Comparison of ENCODE assay signal across 1 cellular context in the genomic region with DNA sequence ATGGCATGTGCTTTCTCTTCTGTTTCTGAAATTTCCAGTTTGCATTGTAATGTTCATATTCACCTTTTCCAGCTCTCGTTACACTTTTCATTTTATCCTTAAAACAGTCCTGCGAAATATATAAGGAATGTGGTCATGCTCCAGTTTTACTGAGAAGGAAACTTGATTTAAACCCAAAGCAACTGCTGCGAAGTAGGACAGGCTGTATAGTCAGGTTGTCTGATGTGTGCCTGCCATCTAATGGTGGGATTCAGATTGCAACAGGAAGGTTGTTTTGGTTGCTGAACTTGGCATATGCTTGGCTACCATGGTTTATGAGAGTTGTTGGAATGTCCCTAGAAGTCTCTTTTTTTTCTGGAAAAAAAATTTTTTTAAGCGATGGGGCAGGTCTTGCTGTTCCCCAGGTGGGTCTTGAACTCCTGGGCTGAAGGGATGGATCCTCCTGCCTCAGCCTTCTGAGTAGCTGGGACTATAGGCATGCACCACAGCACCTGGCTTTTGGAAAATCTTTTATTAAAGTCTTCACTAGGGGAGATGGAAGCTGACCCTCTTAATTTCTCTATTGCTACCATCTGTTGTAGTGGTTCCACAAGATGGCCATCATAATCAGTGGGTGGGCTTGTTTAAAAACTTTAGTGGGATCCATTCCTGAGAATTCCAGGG.
TF ChIP-seq lines count a peak whose summit lies in the region.

No MANE protein-coding gene starts in this region.

TF ChIP-seq in IMR-90, 13 proteins besides CTCF, POLR2A, EP300 and RAD21:
- TF ChIP-seq, protein P1, sequence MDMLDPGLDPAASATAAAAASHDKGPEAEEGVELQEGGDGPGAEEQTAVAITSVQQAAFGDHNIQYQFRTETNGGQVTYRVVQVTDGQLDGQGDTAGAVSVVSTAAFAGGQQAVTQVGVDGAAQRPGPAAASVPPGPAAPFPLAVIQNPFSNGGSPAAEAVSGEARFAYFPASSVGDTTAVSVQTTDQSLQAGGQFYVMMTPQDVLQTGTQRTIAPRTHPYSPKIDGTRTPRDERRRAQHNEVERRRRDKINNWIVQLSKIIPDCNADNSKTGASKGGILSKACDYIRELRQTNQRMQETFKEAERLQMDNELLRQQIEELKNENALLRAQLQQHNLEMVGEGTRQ (IDR thresholded peaks at IDR 0.05; ENCODE audit: low read depth, low read length) = no peak
- TF ChIP-seq CEBPB (IDR thresholded peaks at IDR 0.05; ENCODE audit: low read depth, low read length) (peak; percentile 37; the same call in 1 of the 2 replicates), MAZ (IDR thresholded peaks at IDR 0.05; ENCODE audit: borderline replicate concordance, low read depth, low read length) (no peak), RFX5 (IDR thresholded peaks at IDR 0.05; ENCODE audit: low read depth, low read length) (no peak), RCOR1 (IDR thresholded peaks at IDR 0.05; ENCODE audit: insufficient replicate concordance, low read length) (no peak), BHLHE40 (IDR thresholded peaks at IDR 0.05; ENCODE audit: low read depth, low read length) (no peak), SMC3 (IDR thresholded peaks at IDR 0.05; ENCODE audit: low read depth, low read length) (peak; percentile 98)
- TF ChIP-seq, protein P2, sequence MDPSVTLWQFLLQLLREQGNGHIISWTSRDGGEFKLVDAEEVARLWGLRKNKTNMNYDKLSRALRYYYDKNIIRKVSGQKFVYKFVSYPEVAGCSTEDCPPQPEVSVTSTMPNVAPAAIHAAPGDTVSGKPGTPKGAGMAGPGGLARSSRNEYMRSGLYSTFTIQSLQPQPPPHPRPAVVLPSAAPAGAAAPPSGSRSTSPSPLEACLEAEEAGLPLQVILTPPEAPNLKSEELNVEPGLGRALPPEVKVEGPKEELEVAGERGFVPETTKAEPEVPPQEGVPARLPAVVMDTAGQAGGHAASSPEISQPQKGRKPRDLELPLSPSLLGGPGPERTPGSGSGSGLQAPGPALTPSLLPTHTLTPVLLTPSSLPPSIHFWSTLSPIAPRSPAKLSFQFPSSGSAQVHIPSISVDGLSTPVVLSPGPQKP (IDR thresholded peaks at IDR 0.05; ENCODE audit: borderline replicate concordance, low read depth, low read length) = no peak
TF ChIP-seq in IMR-90: peak in this region for 2.
